In the genomic region with DNA sequence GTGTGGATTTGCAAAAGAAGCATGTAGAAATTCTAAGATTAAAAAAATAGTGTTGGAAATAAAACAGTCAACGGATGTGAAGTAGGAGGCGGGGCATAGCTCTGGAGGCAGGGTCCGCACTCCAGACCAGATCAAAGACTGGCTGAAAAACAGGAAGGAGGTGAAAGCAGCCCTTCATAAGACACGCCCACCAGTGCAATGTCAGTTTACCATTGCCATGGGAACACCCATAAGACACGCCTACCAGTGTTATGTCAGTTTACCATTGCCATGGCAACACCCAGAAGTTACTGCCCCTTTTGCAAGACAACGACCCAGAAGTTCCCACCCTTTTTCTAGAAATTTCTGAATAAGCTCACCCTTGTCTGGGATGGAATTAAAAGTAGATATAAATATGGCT, we compare ENCODE assay signal across 1 cellular context.
TF ChIP-seq lines count a peak whose summit lies in the region.

No MANE protein-coding gene starts in this region.

TF ChIP-seq in K562, 482 proteins besides CTCF, POLR2A, EP300 and RAD21 (continued from another document):
- TF ChIP-seq MBD2 (IDR thresholded peaks at IDR 0.05; ENCODE audit: borderline replicate concordance, low read depth) (no peak), RFX1 (IDR thresholded peaks at IDR 0.05) (peak; percentile 92), SMARCA4 (IDR thresholded peaks at IDR 0.05) (no peak), CBX5 (IDR thresholded peaks at IDR 0.05; ENCODE audit: borderline replicate concordance, low read depth) (no peak), ZBTB12 (CRISPR knock-in tag; IDR thresholded peaks at IDR 0.05) (no peak), TAF7 (tag; IDR thresholded peaks at IDR 0.05) (no peak), HDAC1 (IDR thresholded peaks at IDR 0.05) (no peak), NR4A1 (CRISPR knock-in tag; IDR thresholded peaks at IDR 0.05) (no peak), NR4A1 (tag; IDR thresholded peaks at IDR 0.05) (no peak), ELK3 (CRISPR knock-in tag; IDR thresholded peaks at IDR 0.05) (no peak)
- TF ChIP-seq, protein P1, sequence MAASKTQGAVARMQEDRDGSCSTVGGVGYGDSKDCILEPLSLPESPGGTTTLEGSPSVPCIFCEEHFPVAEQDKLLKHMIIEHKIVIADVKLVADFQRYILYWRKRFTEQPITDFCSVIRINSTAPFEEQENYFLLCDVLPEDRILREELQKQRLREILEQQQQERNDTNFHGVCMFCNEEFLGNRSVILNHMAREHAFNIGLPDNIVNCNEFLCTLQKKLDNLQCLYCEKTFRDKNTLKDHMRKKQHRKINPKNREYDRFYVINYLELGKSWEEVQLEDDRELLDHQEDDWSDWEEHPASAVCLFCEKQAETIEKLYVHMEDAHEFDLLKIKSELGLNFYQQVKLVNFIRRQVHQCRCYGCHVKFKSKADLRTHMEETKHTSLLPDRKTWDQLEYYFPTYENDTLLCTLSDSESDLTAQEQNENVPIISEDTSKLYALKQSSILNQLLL (CRISPR knock-in tag; IDR thresholded peaks at IDR 0.05; ENCODE audit: borderline replicate concordance), result no peak
